ENCODE assay signal across 8 cellular contexts in the genomic region with DNA sequence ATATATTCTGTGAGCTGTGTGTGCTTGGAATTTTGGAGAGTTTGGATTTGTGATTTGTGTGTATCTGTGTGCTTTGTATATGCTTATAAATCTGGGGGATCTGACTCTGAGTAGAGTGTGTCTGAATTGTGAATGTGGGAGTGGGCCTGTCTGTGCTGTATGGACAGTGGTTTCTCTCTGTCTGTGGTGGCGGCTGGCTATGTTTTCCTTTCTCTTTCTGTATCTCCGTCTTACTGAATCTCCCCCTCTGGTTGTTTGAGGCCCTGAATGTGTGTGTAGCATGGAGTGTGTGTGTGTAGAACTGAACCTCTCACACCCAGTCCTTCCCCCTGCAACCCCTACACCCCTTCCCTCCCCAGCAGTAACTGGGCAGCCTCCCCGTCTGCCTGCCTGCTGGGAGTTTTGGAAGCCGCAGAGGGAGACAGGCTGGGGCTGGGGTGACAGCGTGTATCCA. TPM values are rescaled to one million over a fixed set of nuclear protein-coding genes. Genes with fewer than 3 reads are reported as not detected.
DNase-seq lines count a peak whose midpoint lies in the region; ATAC-seq and TF ChIP-seq lines count a peak whose summit lies in the region.

No MANE protein-coding gene starts in this region.

- no peak for TF ChIP-seq POLR2A in NB4 (IDR thresholded peaks at IDR 0.05; ENCODE audit: extremely low read depth, insufficient read length)

- no peaks in the 10 kb centered on the region for H3K27me3 ChIP-seq in skeletal muscle satellite cell (ENCODE audit: control insufficient read depth, insufficient read depth, low read length)

- peak; percentile 20 for ATAC-seq in GM21360 (IDR thresholded peaks at IDR 0.05; ENCODE audit: unreplicated experiment)

- H3K9ac ChIP-seq in skeletal muscle satellite cell (ENCODE audit: low read depth, low read length) = peak overlapping the region; percentile 80

- TF ChIP-seq CTCF in AG10803 (conservative IDR thresholded peaks at IDR 0.05; ENCODE audit: low read length) (no peak), NB4 (IDR thresholded peaks at IDR 0.05; ENCODE audit: low read depth, low read length) (no peak)

- peaks cover 67% of the 10 kb centered on the region for H3K4me1 ChIP-seq in skeletal muscle satellite cell (ENCODE audit: control insufficient read depth, insufficient read depth, low read length)

- peak overlapping the region; percentile 92 for H3K4me2 ChIP-seq in skeletal muscle satellite cell (ENCODE audit: low read length)

- H3K4me3 ChIP-seq in AG10803 (ENCODE audit: low read length) (peak overlapping the region; percentile 85), NB4 (ENCODE audit: low read depth, low read length) (peak overlapping the region; percentile 43), skeletal muscle satellite cell (ENCODE audit: low read length) (peak overlapping the region; percentile 92)

- DNase-seq in AG10803 (ENCODE audit: low read depth) = no peak
- DNase-seq in NB4 (ENCODE audit: low read depth) = no peak
- peak; percentile 47 for DNase-seq in fibroblast of peridontal ligament (ENCODE audit: extremely low read depth)
- no peak for DNase-seq in COR-L47 (lab: John Stamatoyannopoulos, UW)
- no peak for DNase-seq in activated CD8-positive, alpha-beta memory T cell treated with anti-CD3 and anti-CD28 coated beads for 24 hours
- no peak for DNase-seq in activated effector memory CD4-positive, alpha-beta T cell treated with anti-CD3 and anti-CD28 coated beads, Interleukin-2, amount 50 U/mL, for 16 hours

- peaks cover 11% of the 10 kb centered on the region for H3K36me3 ChIP-seq in skeletal muscle satellite cell (ENCODE audit: insufficient read depth, low read length)

- H3K9me3 ChIP-seq in skeletal muscle satellite cell (replicated peaks; ENCODE audit: low read length) = no peaks in the 10 kb centered on the region

RNA-seq across cellular contexts. Expression of a gene that starts 4.7 kb away (rescaled TPM):
- total RNA-seq in skeletal muscle satellite cell (2012; rRNA removed) = 101 and 157 TPM in 2 replicates
